ENCODE assay signal across 19 cellular contexts in the genomic region with DNA sequence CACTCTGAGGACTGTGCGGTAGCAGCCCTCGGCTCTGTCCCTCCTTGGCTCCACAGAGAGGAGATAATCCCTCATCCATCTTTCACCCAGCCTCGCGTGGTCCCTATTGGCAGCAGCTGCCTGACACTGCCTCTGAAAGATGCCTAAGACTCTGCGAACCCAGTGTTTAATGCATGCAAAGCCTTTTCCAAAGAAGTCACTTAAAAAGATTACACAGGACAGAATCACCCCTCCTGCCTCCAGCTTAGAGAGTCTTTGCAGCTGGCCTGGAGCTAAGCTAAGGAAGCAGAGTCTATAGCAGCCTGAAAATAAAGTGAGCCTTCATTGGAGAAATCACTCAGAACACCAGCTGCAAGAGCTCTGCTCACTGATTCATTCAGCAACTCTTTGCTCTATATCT.
DNase-seq lines count a peak whose midpoint lies in the region; ATAC-seq and TF ChIP-seq lines count a peak whose summit lies in the region.
"Had no signal": no experiment of that assay in that cellular context is flagged by ENCODE, and none has a peak within 500 bp of the region (broad histone marks: within the 10 kb centered on the region; RNA-seq: fewer than 3 reads in every experiment).

No MANE protein-coding gene starts in this region.

- peak; percentile 40 for ATAC-seq in stimulated activated naive CD8-positive, alpha-beta T cell treated with anti-CD3 and anti-CD28 coated beads, Interleukin-15, Interleukin-2, amounts not matched to agents 100 U/mL and 50 U/mL, for 24 hours
- ATAC-seq in stimulated activated naive CD8-positive, alpha-beta T cell treated with anti-CD3 and anti-CD28 coated beads, Interleukin-15, amount 100 ng/mL, for 72 hours: no peak
- ATAC-seq in left lobe of liver: no peak
- ATAC-seq: GM23338, HCT116, Right ventricle myocardium inferior had no signal

- DNase-seq in stimulated activated naive CD8-positive, alpha-beta T cell treated with anti-CD3 and anti-CD28 coated beads, Interleukin-15, Interleukin-2, amounts not matched to agents 100 U/mL and 50 U/mL, for 24 hours: no peak
- no peak for DNase-seq in stimulated activated naive CD8-positive, alpha-beta T cell treated with anti-CD3 and anti-CD28 coated beads, Interleukin-15, amount 100 ng/mL, for 72 hours
- peak; percentile 26 for DNase-seq in medulla oblongata (ENCODE audit: extremely low spot score)
- peak; percentile 42 for DNase-seq in superior temporal gyrus (ENCODE audit: extremely low spot score)
- no peak for DNase-seq in left lobe of liver (ENCODE audit: low spot score)
- no peak for DNase-seq in NCI-H526 (lab: John Stamatoyannopoulos, UW)
- no peak for DNase-seq in NCI-H1417 (lab: John Stamatoyannopoulos, UW)
- DNase-seq: 8988T; BE2C; CD4-positive, alpha-beta memory T cell; Karpas-422; NCI-H1436; NCI-H1930; NCI-H2171 had no signal

- no peak overlapping the region for H3K27ac Mint-ChIP-seq in stimulated activated naive CD8-positive, alpha-beta T cell treated with anti-CD3 and anti-CD28 coated beads, Interleukin-15, amount 100 ng/mL, for 72 hours
- peak overlapping the region in 3 of 5 experiments; percentile 0 to 60 (median 51) for H3K27ac Mint-ChIP-seq in brain
- H3K27ac Mint-ChIP-seq: GM23338, IgD-negative memory B cell had no signal

- H3K27me3 Mint-ChIP-seq in stimulated activated naive CD8-positive, alpha-beta T cell treated with anti-CD3 and anti-CD28 coated beads, Interleukin-15, amount 100 ng/mL, for 72 hours: peaks cover 7% of the 10 kb centered on the region
- H3K27me3 Mint-ChIP-seq in brain: no peaks in the 10 kb centered on the region

- H3K36me3 Mint-ChIP-seq in brain: no peaks in the 10 kb centered on the region
- H3K36me3 Mint-ChIP-seq: CD4-positive, alpha-beta memory T cell had no signal

- no peaks in the 10 kb centered on the region for H3K9me3 Mint-ChIP-seq in stimulated activated naive CD8-positive, alpha-beta T cell treated with anti-CD3 and anti-CD28 coated beads, Interleukin-15, amount 100 ng/mL, for 72 hours
- peaks cover 0 to 6% (median 0%) of the 10 kb centered on the region in 5 experiments for H3K9me3 Mint-ChIP-seq in brain
- H3K9me3 Mint-ChIP-seq: CD4-positive, alpha-beta memory T cell; GM23338; IgD-negative memory B cell had no signal

- H3K4me1 Mint-ChIP-seq in stimulated activated naive CD8-positive, alpha-beta T cell treated with anti-CD3 and anti-CD28 coated beads, Interleukin-15, amount 100 ng/mL, for 72 hours: no peaks in the 10 kb centered on the region
- peaks cover 71% of the 10 kb centered on the region for H3K4me1 Mint-ChIP-seq in brain
- H3K4me1 Mint-ChIP-seq: CD4-positive, alpha-beta memory T cell; IgD-negative memory B cell had no signal

- no peak for TF ChIP-seq CTCF in brain (conservative IDR thresholded peaks at IDR 0.05)

- H3K4me3 Mint-ChIP-seq in stimulated activated naive CD8-positive, alpha-beta T cell treated with anti-CD3 and anti-CD28 coated beads, Interleukin-15, amount 100 ng/mL, for 72 hours: no peak overlapping the region
- no peak overlapping the region for H3K4me3 Mint-ChIP-seq in brain
- H3K4me3 Mint-ChIP-seq: CD4-positive, alpha-beta memory T cell; GM23338; IgD-negative memory B cell had no signal

Comparison
In these comparisons a context has a peak if more than half of its experiments do, and no peak if none do; other contexts are left out.
1. DNase-seq: peak in medulla oblongata (single experiment) and superior temporal gyrus (single experiment); none in stimulated activated naive CD8-positive, alpha-beta T cell treated with anti-CD3 and anti-CD28 coated beads, Interleukin-15, Interleukin-2, amounts not matched to agents 100 U/mL and 50 U/mL, for 24 hours (single experiment), stimulated activated naive CD8-positive, alpha-beta T cell treated with anti-CD3 and anti-CD28 coated beads, Interleukin-15, amount 100 ng/mL, for 72 hours (0 of 2), left lobe of liver (single experiment), NCI-H526 (0 of 2) and NCI-H1417 (0 of 3).
2. H3K27ac Mint-ChIP-seq: peak in brain (3 of 5); none in stimulated activated naive CD8-positive, alpha-beta T cell treated with anti-CD3 and anti-CD28 coated beads, Interleukin-15, amount 100 ng/mL, for 72 hours (0 of 2).